In the genomic region with DNA sequence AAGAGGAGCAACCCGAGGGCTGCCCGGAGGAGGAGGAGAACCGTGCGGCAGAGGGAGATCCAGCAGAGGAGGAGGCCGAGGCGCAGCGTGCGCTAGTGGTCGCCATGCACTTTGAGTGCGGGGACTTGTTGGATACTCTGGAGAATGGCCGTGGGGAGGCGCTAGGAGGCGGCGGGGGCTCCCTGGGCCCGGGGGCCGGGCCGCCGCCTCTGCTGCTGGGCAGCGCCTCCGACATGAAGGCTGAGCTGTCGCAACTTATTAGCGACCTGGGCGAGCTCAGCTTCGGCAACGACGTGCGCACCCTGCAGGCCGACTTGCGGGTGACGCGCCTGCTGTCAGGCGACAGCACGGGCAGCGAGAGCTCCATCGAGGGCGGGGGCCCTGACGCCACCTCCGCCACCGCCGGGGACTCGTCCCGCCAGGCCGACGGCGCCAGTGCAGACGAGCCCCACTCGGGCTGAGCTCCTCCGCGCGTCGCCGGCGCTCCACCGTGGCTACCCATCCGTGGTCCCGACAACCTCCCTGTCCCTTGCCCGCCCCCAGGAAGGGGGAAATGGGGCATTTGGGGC, we compare ENCODE assay signal across 8 cellular contexts. TPM values are rescaled to one million over a fixed set of nuclear protein-coding genes. Genes with fewer than 3 reads are reported as not detected.
DNase-seq lines count a peak whose midpoint lies in the region; ATAC-seq and TF ChIP-seq lines count a peak whose summit lies in the region.

No MANE protein-coding gene starts in this region.

- H3K4me3 ChIP-seq in astrocyte of the cerebellum (ENCODE audit: low read depth, low read length) (peak overlapping the region; percentile 70), iPS-18a (ENCODE audit: low read length) (peak overlapping the region; percentile 78), spleen (peak overlapping the region; percentile 68 to 96 (median 89))

- WGBS in spleen, 5 donors = 0 to 2% (median 1%) methylated on average over 38 to 57 of the region's 57 CpGs

- peak; percentile 37 for ATAC-seq in GM18498 (IDR thresholded peaks at IDR 0.05; ENCODE audit: unreplicated experiment)
- peak; percentile 37 for ATAC-seq in HG03460 (IDR thresholded peaks at IDR 0.05; ENCODE audit: unreplicated experiment)
- no peak for ATAC-seq in HG03095 (IDR thresholded peaks at IDR 0.05; ENCODE audit: unreplicated experiment)

- H3K9ac ChIP-seq in iPS-18a (ENCODE audit: low read length) = peak overlapping the region; percentile 31

- H3K9me3 ChIP-seq in iPS-18a (ENCODE audit: control insufficient read depth, low read depth, low read length) (no peaks in the 10 kb centered on the region), spleen (no peaks in the 10 kb centered on the region)

- peak; percentile 52 to 94 (median 67) for DNase-seq in T-helper 2 cell
- DNase-seq in astrocyte of the cerebellum (ENCODE audit: low read depth) = no peak
- DNase-seq in spleen = peak; percentile 95
- DNase-seq in RKO (ENCODE audit: low spot score) = no peak

- TF ChIP-seq CTCF in astrocyte of the cerebellum (IDR thresholded peaks at IDR 0.05; ENCODE audit: low read depth, low read length, missing control alignments) (peak; percentile 11), spleen (IDR thresholded peaks at IDR 0.05 in 8 of 11, conservative IDR thresholded peaks at IDR 0.05 in 3 of 11) (peak in 9 of 11 experiments; percentile 20 to 70 (median 46))

- TF ChIP-seq POLR2A in spleen (IDR thresholded peaks at IDR 0.05) = peak in 1 of 3 donors; percentile 3

- H3K4me1 ChIP-seq in iPS-18a (ENCODE audit: control insufficient read depth, low read depth, low read length) (peaks cover 5% of the 10 kb centered on the region), spleen (peaks cover 36 to 96% (median 77%) of the 10 kb centered on the region in 6 donors)

- H3K27me3 ChIP-seq in iPS-18a (ENCODE audit: control insufficient read depth, insufficient read depth, low read length) = peaks cover 36% of the 10 kb centered on the region
- H3K27me3 ChIP-seq in spleen (replicated peaks in 1 of 7) = peaks cover 0 to 11% (median 0%) of the 10 kb centered on the region in 7 donors

- H3K27ac ChIP-seq in iPS-18a (ENCODE audit: low read length) = no peak overlapping the region
- peak overlapping the region; percentile 86 to 98 (median 92) for H3K27ac ChIP-seq in spleen

- intact Hi-C loops in spleen (cut with DNase I; ENCODE audit: low total_unique reads) = loop anchor here (10.0 kb wide), 1 partner anchor 267 kb away; no protein-coding TSS in a partner anchor

- H3K36me3 ChIP-seq in iPS-18a (ENCODE audit: control insufficient read depth, low read depth, low read length) (no peaks in the 10 kb centered on the region), spleen (peaks cover 0 to 14% (median 0%) of the 10 kb centered on the region in 6 donors)

- in situ Hi-C loops in astrocyte of the cerebellum (cut with HindIII; ENCODE audit: low sequenced_read_pairs) = no loop called here

RNA-seq across cellular contexts. Expression of a gene that starts 2.0 kb away (rescaled TPM):
- total RNA-seq in spleen = 100 to 1,000 TPM in 1 of 7 donors, 10 to 100 TPM in 6; 51.8 to 102 (median 74.0) TPM
- 10 to 100 TPM; 16.9 to 62.8 (median 18.6) TPM for polyA plus RNA-seq in spleen

RNA-seq across cellular contexts. Expression of a gene that starts 15.7 kb away (rescaled TPM):
- 10 to 100 TPM; 33.1 to 58.0 (median 44.1) TPM for total RNA-seq in spleen
- 10 to 100 TPM; 10.8 to 26.3 (median 15.6) TPM for polyA plus RNA-seq in spleen

RNA-seq across cellular contexts. Expression of a gene that starts 54.5 kb away (rescaled TPM):
- total RNA-seq in spleen = 10 to 100 TPM; 11.5 to 30.3 (median 21.7) TPM
- 10 to 100 TPM in 2 of 3 donors, 1 to 10 TPM in 1; 5.5 to 23.3 (median 22.4) TPM for polyA plus RNA-seq in spleen

Comparison
In these comparisons a context has a peak if more than half of its experiments do, and no peak if none do; other contexts are left out.
1. DNase-seq: peak in T-helper 2 cell (5 of 5) and spleen (single experiment); none in astrocyte of the cerebellum (single experiment) and RKO (single experiment).
2. Peak in every context shown above with its lines, with median percentiles within 50 percentile points of each other: H3K4me3 ChIP-seq.